ENCODE assay signal across 19 cellular contexts in genomic region chr2:237987263-237987662, GRCh38. TPM values are rescaled to one million over a fixed set of nuclear protein-coding genes. Genes with fewer than 3 reads are reported as not detected.
DNase-seq lines count a peak whose midpoint lies in the region; ATAC-seq and TF ChIP-seq lines count a peak whose summit lies in the region.
"Had no signal": no experiment of that assay in that cellular context is flagged by ENCODE, and none has a peak within 500 bp of the region (broad histone marks: within the 10 kb centered on the region; RNA-seq: fewer than 3 reads in every experiment).

No MANE protein-coding gene starts in this region.

- H2BK15ac ChIP-seq in IMR-90 (ENCODE audit: low read depth, low read length): no peak overlapping the region

- no peak overlapping the region for H3K27ac ChIP-seq in IMR-90 (ENCODE audit: insufficient read depth, low read length)
- no peak overlapping the region for H3K27ac ChIP-seq in neural progenitor cell
- no peak overlapping the region for H3K27ac ChIP-seq in esophagus muscularis mucosa (replicated peaks in 1 of 4)
- H3K27ac ChIP-seq in upper lobe of right lung: no peak overlapping the region

- H3K9me3 Mint-ChIP-seq in activated CD8-positive, alpha-beta T cell treated with anti-CD3 and anti-CD28 coated beads for 36 hours: peaks cover 6% of the 10 kb centered on the region
- peaks cover 3% of the 10 kb centered on the region for H3K9me3 Mint-ChIP-seq in activated CD8-positive, alpha-beta T cell treated with anti-CD3 and anti-CD28 coated beads, Interleukin-2, amount 10 ng/mL, durations not matched to agents 7 days and 5 days (ENCODE audit: insufficient read depth)
- H3K9me3 Mint-ChIP-seq in chondrocyte (ENCODE audit: low read depth) (peaks cover 2% of the 10 kb centered on the region), neural progenitor cell (peaks cover 9% of the 10 kb centered on the region)

- DNase-seq in activated CD8-positive, alpha-beta T cell treated with anti-CD3 and anti-CD28 coated beads for 36 hours: no peak
- DNase-seq in activated CD8-positive, alpha-beta T cell treated with anti-CD3 and anti-CD28 coated beads, Interleukin-2, amount 10 ng/mL, durations not matched to agents 7 days and 5 days: no peak
- DNase-seq in IMR-90 (no peak), chondrocyte (ENCODE audit: low spot score) (no peak), neural progenitor cell (ENCODE audit: low spot score) (no peak), esophagus muscularis mucosa (ENCODE audit: extremely low spot score) (no peak), upper lobe of right lung (no peak)
- DNase-seq in stimulated activated naive CD8-positive, alpha-beta T cell treated with anti-CD3 and anti-CD28 coated beads, Interleukin-15, Interleukin-2, amounts not matched to agents 100 U/mL and 50 U/mL, for 24 hours: no peak
- DNase-seq: activated CD4-positive, alpha-beta T cell treated with anti-CD3 and anti-CD28 coated beads for 48 hours; activated naive CD4-positive, alpha-beta T cell treated with anti-CD3 and anti-CD28 coated beads, Interleukin-2, amount 50 U/mL, for 16 hours; activated T-cell treated with anti-CD3 and anti-CD28 coated beads, Interleukin-2, amount 50 U/mL, for 24 hours; C1 segment of cervical spinal cord; cortex of kidney; DMS 273 treated with DMSO at 0.1 percent for 48 hours; NCI-H1417 treated with DMSO at 0.1 percent for 48 hours; NCI-H526; occipital lobe; stimulated activated CD4-positive, alpha-beta T cell treated with anti-CD3 and anti-CD28 coated beads, Interleukin-12 subunit alpha, Interleukin-12 subunit beta, amount 100 ng/mL, for 4 hours; substantia nigra had no signal

- POLR2A ChIA-PET in activated CD8-positive, alpha-beta T cell treated with anti-CD3 and anti-CD28 coated beads for 36 hours (lab: Charles Lee): no interaction called here
- POLR2A ChIA-PET in activated CD8-positive, alpha-beta T cell treated with anti-CD3 and anti-CD28 coated beads, Interleukin-2, amount 10 ng/mL, durations not matched to agents 7 days and 5 days (lab: Charles Lee): no interaction called here
- POLR2A ChIA-PET in IMR-90 (lab: Charles Lee; ENCODE audit: unreplicated experiment): no interaction called here

- H3K79me1 ChIP-seq in IMR-90 (ENCODE audit: low read depth in 1 of 2, low read length in 2 of 2): peaks cover 23 to 46% of the 10 kb centered on the region in 2 experiments

- no peak for TF ChIP-seq POLR2A in IMR-90 (IDR thresholded peaks at IDR 0.05; ENCODE audit: low read depth, low read length)
- no peak for TF ChIP-seq POLR2A in esophagus muscularis mucosa (IDR thresholded peaks at IDR 0.05; ENCODE audit: low read depth)

- H3K4me3 ChIP-seq in IMR-90 (ENCODE audit: insufficient read depth, low read depth, low read length) (no peak overlapping the region), neural progenitor cell (no peak overlapping the region), esophagus muscularis mucosa (no peak overlapping the region), upper lobe of right lung (no peak overlapping the region)

- H4K5ac ChIP-seq in IMR-90 (ENCODE audit: low read depth, low read length): no peak overlapping the region

- no peak overlapping the region for H3K14ac ChIP-seq in IMR-90 (replicated peaks; ENCODE audit: low read depth, low read length)

- H3K27ac Mint-ChIP-seq in activated CD8-positive, alpha-beta T cell treated with anti-CD3 and anti-CD28 coated beads for 36 hours: peak overlapping the region; percentile 52
- H3K27ac Mint-ChIP-seq in activated CD8-positive, alpha-beta T cell treated with anti-CD3 and anti-CD28 coated beads, Interleukin-2, amount 10 ng/mL, durations not matched to agents 7 days and 5 days: no peak overlapping the region
- H3K27ac Mint-ChIP-seq in chondrocyte (ENCODE audit: unreplicated experiment): peak overlapping the region; percentile 34
- no peak overlapping the region for H3K27ac Mint-ChIP-seq in neural progenitor cell
- H3K27ac Mint-ChIP-seq: activated T-cell treated with anti-CD3 and anti-CD28 coated beads, Interleukin-2, amount 50 U/mL, for 24 hours had no signal

- in situ Hi-C loops in IMR-90 (cut with MboI; ENCODE audit: low sequenced_read_pairs): no loop called here

- H3K9ac ChIP-seq in IMR-90 (ENCODE audit: low read depth, low read length) (no peak overlapping the region), neural progenitor cell (no peak overlapping the region)

- CTCF ChIA-PET in activated CD8-positive, alpha-beta T cell treated with anti-CD3 and anti-CD28 coated beads for 36 hours (lab: Charles Lee): interaction anchor here (1.4 to 2.2 kb wide), 3 partner anchors 10 to 18 kb away, joined by 3 to 5 read pairs (median 4); no protein-coding TSS in a partner anchor
- CTCF ChIA-PET in activated CD8-positive, alpha-beta T cell treated with anti-CD3 and anti-CD28 coated beads, Interleukin-2, amount 10 ng/mL, durations not matched to agents 7 days and 5 days (lab: Charles Lee): no interaction called here
- CTCF ChIA-PET in IMR-90 (lab: Yijun Ruan, JAX): interaction anchor here (0.6 to 0.8 kb wide), 3 partner anchors 9 to 276 kb away, joined by 3 to 5 read pairs (median 4); no protein-coding TSS in a partner anchor

- H3K27me3 Mint-ChIP-seq in activated CD8-positive, alpha-beta T cell treated with anti-CD3 and anti-CD28 coated beads for 36 hours: no peaks in the 10 kb centered on the region
- H3K27me3 Mint-ChIP-seq in activated CD8-positive, alpha-beta T cell treated with anti-CD3 and anti-CD28 coated beads, Interleukin-2, amount 10 ng/mL, durations not matched to agents 7 days and 5 days (ENCODE audit: low read depth): no peaks in the 10 kb centered on the region
- H3K27me3 Mint-ChIP-seq in chondrocyte (ENCODE audit: low read depth): no peaks in the 10 kb centered on the region
- peaks cover 2% of the 10 kb centered on the region for H3K27me3 Mint-ChIP-seq in neural progenitor cell (ENCODE audit: insufficient read depth, low read depth)
- H3K27me3 Mint-ChIP-seq: activated T-cell treated with anti-CD3 and anti-CD28 coated beads, Interleukin-2, amount 50 U/mL, for 24 hours had no signal

- H3K4me2 ChIP-seq in IMR-90 (ENCODE audit: low read depth, low read length): no peak overlapping the region
- no peak overlapping the region for H3K4me2 ChIP-seq in neural progenitor cell

- no peak overlapping the region for H2BK120ac ChIP-seq in IMR-90 (ENCODE audit: low read depth, low read length)

- H3K36me3 ChIP-seq in IMR-90 (ENCODE audit: control insufficient read depth, insufficient read depth, low read length) (peaks cover 8% of the 10 kb centered on the region), neural progenitor cell (no peaks in the 10 kb centered on the region), esophagus muscularis mucosa (peaks cover 5 to 26% (median 16%) of the 10 kb centered on the region in 4 donors), upper lobe of right lung (peaks cover 7% of the 10 kb centered on the region)

- H2AFZ ChIP-seq in IMR-90 (replicated peaks; ENCODE audit: low read length, poor library complexity) (no peak overlapping the region), neural progenitor cell (replicated peaks) (no peak overlapping the region)

- no peak overlapping the region for H2BK20ac ChIP-seq in IMR-90 (ENCODE audit: low read depth, low read length)

- WGBS in IMR-90 (ENCODE audit: extremely low coverage in 2 of 2, insufficient read length in 1 of 2), 2 experiments: 100% methylated on average over 2 of the region's 3 CpGs; no CpG with 5 or more reads in 1 of the 2 experiments
- 95% methylated on average over 3 of the region's 3 CpGs for WGBS in esophagus muscularis mucosa

- no peak for TF ChIP-seq EP300 in esophagus muscularis mucosa (IDR thresholded peaks at IDR 0.05)

- peaks cover 62% of the 10 kb centered on the region for H3K36me3 Mint-ChIP-seq in activated CD8-positive, alpha-beta T cell treated with anti-CD3 and anti-CD28 coated beads for 36 hours (ENCODE audit: low read depth)
- H3K36me3 Mint-ChIP-seq in activated CD8-positive, alpha-beta T cell treated with anti-CD3 and anti-CD28 coated beads, Interleukin-2, amount 10 ng/mL, durations not matched to agents 7 days and 5 days (ENCODE audit: low read depth): peaks cover 47% of the 10 kb centered on the region
- H3K36me3 Mint-ChIP-seq in chondrocyte (ENCODE audit: low read depth) (peaks cover 13% of the 10 kb centered on the region), neural progenitor cell (peaks cover 27% of the 10 kb centered on the region)

- no peak overlapping the region for H3K4ac ChIP-seq in IMR-90 (ENCODE audit: low read depth, low read length)

- H3K27me3 ChIP-seq in IMR-90 (ENCODE audit: control insufficient read depth, insufficient read depth, low read length) (no peaks in the 10 kb centered on the region), neural progenitor cell (no peaks in the 10 kb centered on the region), esophagus muscularis mucosa (no peaks in the 10 kb centered on the region), upper lobe of right lung (no peaks in the 10 kb centered on the region)

- H3K4me1 ChIP-seq in IMR-90 (ENCODE audit: control insufficient read depth, insufficient read depth, low read length) (no peaks in the 10 kb centered on the region), neural progenitor cell (no peaks in the 10 kb centered on the region), esophagus muscularis mucosa (peaks cover 6 to 19% (median 11%) of the 10 kb centered on the region in 4 donors), upper lobe of right lung (no peaks in the 10 kb centered on the region)

- no peak overlapping the region for H3K4me3 Mint-ChIP-seq in activated CD8-positive, alpha-beta T cell treated with anti-CD3 and anti-CD28 coated beads for 36 hours
- H3K4me3 Mint-ChIP-seq in activated CD8-positive, alpha-beta T cell treated with anti-CD3 and anti-CD28 coated beads, Interleukin-2, amount 10 ng/mL, durations not matched to agents 7 days and 5 days: no peak overlapping the region
- H3K4me3 Mint-ChIP-seq in chondrocyte (ENCODE audit: unreplicated experiment) (no peak overlapping the region), neural progenitor cell (peak overlapping the region; percentile 68)
- H3K4me3 Mint-ChIP-seq: activated T-cell treated with anti-CD3 and anti-CD28 coated beads, Interleukin-2, amount 50 U/mL, for 24 hours had no signal

- no peak for TF ChIP-seq CTCF in activated CD8-positive, alpha-beta T cell treated with anti-CD3 and anti-CD28 coated beads for 36 hours (IDR thresholded peaks at IDR 0.05)
- TF ChIP-seq CTCF in IMR-90 (conservative IDR thresholded peaks at IDR 0.05; ENCODE audit: low read depth, low read length) (no peak), chondrocyte (IDR thresholded peaks at IDR 0.05) (peak; percentile 43), neural progenitor cell (IDR thresholded peaks at IDR 0.05) (no peak), esophagus muscularis mucosa (IDR thresholded peaks at IDR 0.05) (no peak), upper lobe of right lung (IDR thresholded peaks at IDR 0.05) (no peak)

- TF ChIP-seq RAD21 in IMR-90 (IDR thresholded peaks at IDR 0.05; ENCODE audit: low read length): 0 out of 2 replicates have a peak, but pooled peaks have one; percentile 5

- no peak overlapping the region for H2AK5ac ChIP-seq in IMR-90 (ENCODE audit: low read depth, low read length)

- dilution Hi-C loops in IMR-90 (cut with HindIII; ENCODE audit: low sequenced_read_pairs, unreplicated experiment): no loop called here

- BruUV-seq in IMR-90 (replicated peaks; lab: Mats Ljungman, UMichigan): no TSS peak

- H3K23ac ChIP-seq in IMR-90 (ENCODE audit: low read depth, low read length): no peak overlapping the region

- ATAC-seq in activated CD8-positive, alpha-beta T cell treated with anti-CD3 and anti-CD28 coated beads for 36 hours: no peak
- no peak for ATAC-seq in activated CD8-positive, alpha-beta T cell treated with anti-CD3 and anti-CD28 coated beads, Interleukin-2, amount 10 ng/mL, durations not matched to agents 7 days and 5 days
- ATAC-seq in IMR-90 (ENCODE audit: low read depth) (no peak), upper lobe of right lung (no peak)
- ATAC-seq in stimulated activated naive CD8-positive, alpha-beta T cell treated with anti-CD3 and anti-CD28 coated beads, Interleukin-15, Interleukin-2, amounts not matched to agents 100 U/mL and 50 U/mL, for 24 hours: no peak

- peaks cover 7% of the 10 kb centered on the region; the same call in 1 of the 2 replicates for H3K9me1 ChIP-seq in IMR-90 (ENCODE audit: insufficient read depth, low read length)

- no peaks in the 10 kb centered on the region for H3F3A ChIP-seq in neural progenitor cell (ENCODE audit: low read depth)

- intact Hi-C loops in activated CD8-positive, alpha-beta T cell treated with anti-CD3 and anti-CD28 coated beads for 36 hours (cut with micrococcal nuclease): no loop called here
- intact Hi-C loops in IMR-90 (cut with micrococcal nuclease) (loop anchor here (2.0 kb wide), 1 partner anchor 14 kb away; no protein-coding TSS in a partner anchor), esophagus muscularis mucosa (cut with DNase I) (no loop called here), upper lobe of right lung (cut with DNase I) (no loop called here)

- H3K79me2 ChIP-seq in neural progenitor cell (ENCODE audit: low read depth): peaks cover 44% of the 10 kb centered on the region

- no peak overlapping the region for H2BK5ac ChIP-seq in IMR-90 (ENCODE audit: low read depth, low read length, poor library complexity, severe bottlenecking)

- peaks cover 2% of the 10 kb centered on the region; the same call in 1 of the 2 replicates for H3K9me3 ChIP-seq in IMR-90 (ENCODE audit: control insufficient read depth, insufficient read depth, low read length)
- no peaks in the 10 kb centered on the region for H3K9me3 ChIP-seq in neural progenitor cell (ENCODE audit: low read depth)
- no peaks in the 10 kb centered on the region for H3K9me3 ChIP-seq in esophagus muscularis mucosa
- H3K9me3 ChIP-seq in upper lobe of right lung: no peaks in the 10 kb centered on the region

- H4K8ac ChIP-seq in IMR-90 (ENCODE audit: low read depth in 2 of 2, low read length in 2 of 2): no peak overlapping the region

- no peak overlapping the region for H3K56ac ChIP-seq in IMR-90 (ENCODE audit: extremely low read depth, insufficient read depth, low read length)

- peak overlapping the region; percentile 35 for H2AK9ac ChIP-seq in IMR-90 (replicated peaks; ENCODE audit: low read depth, low read length, poor library complexity)

- H3K18ac ChIP-seq in IMR-90 (ENCODE audit: low read depth, low read length): no peak overlapping the region

- peaks cover 25% of the 10 kb centered on the region for H3K4me1 Mint-ChIP-seq in activated CD8-positive, alpha-beta T cell treated with anti-CD3 and anti-CD28 coated beads for 36 hours (ENCODE audit: low read depth)
- H3K4me1 Mint-ChIP-seq in activated CD8-positive, alpha-beta T cell treated with anti-CD3 and anti-CD28 coated beads, Interleukin-2, amount 10 ng/mL, durations not matched to agents 7 days and 5 days (ENCODE audit: low read depth): peaks cover 12% of the 10 kb centered on the region
- H3K4me1 Mint-ChIP-seq in chondrocyte (ENCODE audit: low read depth) (peaks cover 13% of the 10 kb centered on the region), neural progenitor cell (peaks cover 8% of the 10 kb centered on the region)

- peaks cover 33% of the 10 kb centered on the region for H4K20me1 ChIP-seq in IMR-90 (ENCODE audit: insufficient read depth, low read length)
- H4K20me1 ChIP-seq in neural progenitor cell (ENCODE audit: low read depth): peaks cover 2% of the 10 kb centered on the region

- H4K91ac ChIP-seq in IMR-90 (ENCODE audit: insufficient read depth, low read depth, low read length): no peak overlapping the region

RNA-seq across cellular contexts. Expression of gene UBE2F, which starts 20.4 kb away (rescaled TPM):
- total RNA-seq in activated CD8-positive, alpha-beta T cell treated with anti-CD3 and anti-CD28 coated beads for 36 hours: 10 to 100 TPM; 96.5 to 99.5 TPM
- total RNA-seq in activated CD8-positive, alpha-beta T cell treated with anti-CD3 and anti-CD28 coated beads, Interleukin-2, amount 10 ng/mL, durations not matched to agents 7 days and 5 days: 10 to 100 TPM; 70.2 to 71.9 TPM
- total RNA-seq in IMR-90 (2012; rRNA removed) (44.6 and 59.4 TPM in 2 replicates), chondrocyte (59.1 to 62.6 TPM (median 61.8 TPM) in 3 replicates), neural progenitor cell (ENCODE audit: low replicate concordance) (50.8 and 77.4 TPM in 2 replicates), esophagus muscularis mucosa (100 to 1,000 TPM in 1 of 4 donors, 10 to 100 TPM in 3; 59.0 to 111 (median 78.5) TPM), upper lobe of right lung (51.4 TPM)
- polyA plus RNA-seq in IMR-90 (2012; rRNA removed): 53.5 and 59.8 TPM in 2 replicates
- polyA plus RNA-seq in IMR-90 (2012; cell fraction: cytosol; rRNA removed): 23.3 and 29.7 TPM in 2 replicates
- polyA plus RNA-seq in IMR-90 (2012; cell fraction: nucleus; rRNA removed; ENCODE audit: low replicate concordance): 12.9 and 38.5 TPM in 2 replicates

Comparison
In these comparisons a context has a peak if more than half of its experiments do, and no peak if none do; other contexts are left out.
1. H3K27ac Mint-ChIP-seq: peak in activated CD8-positive, alpha-beta T cell treated with anti-CD3 and anti-CD28 coated beads for 36 hours (single experiment) and chondrocyte (single experiment); none in activated CD8-positive, alpha-beta T cell treated with anti-CD3 and anti-CD28 coated beads, Interleukin-2, amount 10 ng/mL, durations not matched to agents 7 days and 5 days (single experiment) and neural progenitor cell (single experiment).